In genomic region chr14:68380304-68380840, GRCh38 we compare ENCODE assay signal across 8 cellular contexts.
DNase-seq lines count a peak whose midpoint lies in the region; ATAC-seq, FAIRE-seq and TF ChIP-seq lines count a peak whose summit lies in the region.

No MANE protein-coding gene starts in this region.

- H3K4me3 ChIP-seq in skin epidermis, result no peak overlapping the region

- FAIRE-seq in D721Med (lab: Jason Lieb, UNC), result no peak

- ATAC-seq in GM18870 (IDR thresholded peaks at IDR 0.05; ENCODE audit: unreplicated experiment) (peak; percentile 74), HG02840 (IDR thresholded peaks at IDR 0.05; ENCODE audit: low FRiP score, unreplicated experiment) (peak; percentile 50), SK-N-SH treated with all-trans-retinoic acid at 6 μM for 48 hours (peak; percentile 78), esophagus mucosa (no peak)

- no peak for TF ChIP-seq CTCF in D721Med (IDR thresholded peaks at IDR 0.05; ENCODE audit: insufficient read depth, missing control alignments)

- DNase-seq in NCI-H345 treated with DMSO at 0.1 percent for 48 hours (lab: John Stamatoyannopoulos, UW; ENCODE audit: unreplicated experiment) (no peak), D721Med (ENCODE audit: insufficient read length, low spot score) (no peak)
- no peak for DNase-seq in activated effector memory CD4-positive, alpha-beta T cell treated with anti-CD3 and anti-CD28 coated beads, Interleukin-2, amount 50 U/mL, for 16 hours

- peak overlapping the region in 16 of 21 experiments; percentile 7 to 86 (median 70) for H3K27ac ChIP-seq in skin epidermis

TF ChIP-seq in SK-N-SH treated with all-trans-retinoic acid at 6 μM for 48 hours, 23 proteins besides CTCF, POLR2A, EP300 and RAD21:
- TF ChIP-seq SNAI2 (CRISPR knock-in tag; IDR thresholded peaks at IDR 0.05) (no peak), ZFP3 (CRISPR knock-in tag; IDR thresholded peaks at IDR 0.05) (no peak), RARB (CRISPR knock-in tag; IDR thresholded peaks at IDR 0.05) (no peak), ZNF70 (CRISPR knock-in tag; IDR thresholded peaks at IDR 0.05) (no peak), ISL1 (CRISPR knock-in tag; IDR thresholded peaks at IDR 0.05) (peak; percentile 40), TCF4 (CRISPR knock-in tag; IDR thresholded peaks at IDR 0.05; ENCODE audit: borderline replicate concordance) (no peak)
